ENCODE assay signal across 18 cellular contexts in genomic region chr10:8726666-8727065, GRCh38.
A peak's percentile ranks its signal among the peaks of the same experiment; 100 is the strongest.
DNase-seq lines count a peak whose midpoint lies in the region; ATAC-seq, FAIRE-seq and TF ChIP-seq lines count a peak whose summit lies in the region.
"Had no signal": no experiment of that assay in that cellular context is flagged by ENCODE, and none has a peak within 500 bp of the region (broad histone marks: within the 10 kb centered on the region; RNA-seq: fewer than 3 reads in every experiment).

No MANE protein-coding gene starts in this region.

- TF ChIP-seq CTCF in A549 (IDR thresholded peaks at IDR 0.05), result no peak
- no peak for TF ChIP-seq CTCF in RWPE2 (IDR thresholded peaks at IDR 0.05; ENCODE audit: poor library complexity, severe bottlenecking)
- no peak for TF ChIP-seq CTCF in tibial artery (IDR thresholded peaks at IDR 0.05)

- no peak for TF ChIP-seq RAD21 in A549 (conservative IDR thresholded peaks at IDR 0.05 in 1 of 2, IDR thresholded peaks at IDR 0.05 in 1 of 2)

- intact Hi-C loops in tibial artery (cut with DNase I; ENCODE audit: low total_unique reads), result no loop called here
- intact Hi-C loops in naive thymus-derived CD4-positive, alpha-beta T cell (cut with micrococcal nuclease), result no loop called here

- H3K4me1 Mint-ChIP-seq in naive thymus-derived CD4-positive, alpha-beta T cell, result no peaks in the 10 kb centered on the region
- H3K4me1 Mint-ChIP-seq: GM23338 had no signal

- H3K4me3 Mint-ChIP-seq in naive thymus-derived CD4-positive, alpha-beta T cell, result no peak overlapping the region
- H3K4me3 Mint-ChIP-seq: CD4-positive, alpha-beta T cell; GM23338; HFFc6 had no signal

- WGBS in A549 (ENCODE audit: missing lambda C conversion rate), result 69% methylated on average over 5 of the region's 5 CpGs

- peaks cover 3 to 24% (median 6%) of the 10 kb centered on the region in 11 donors for H3K9me3 Mint-ChIP-seq in naive thymus-derived CD4-positive, alpha-beta T cell

- H3K4me2 ChIP-seq in A549, result peak overlapping the region; percentile 43
- H3K4me2 ChIP-seq: GM23338 had no signal

- no peaks in the 10 kb centered on the region for H3K9me3 ChIP-seq in A549
- no peaks in the 10 kb centered on the region for H3K9me3 ChIP-seq in RWPE2 (ENCODE audit: severe bottlenecking)
- no peaks in the 10 kb centered on the region for H3K9me3 ChIP-seq in tibial artery
- H3K9me3 ChIP-seq in naive thymus-derived CD4-positive, alpha-beta T cell (ENCODE audit: control insufficient read depth in 2 of 3, low read length in 3 of 3), result peaks cover 0 to 4% (median 0%) of the 10 kb centered on the region in 3 experiments
- H3K9me3 ChIP-seq: Caco-2 had no signal

- no peak for TF ChIP-seq POLR2A in A549 (IDR thresholded peaks at IDR 0.05; ENCODE audit: low read length)

- no peak for FAIRE-seq in A549 (lab: Jason Lieb, UNC)
- FAIRE-seq: D721Med, G401.6, GM12891, H54 had no signal

- H3K36me3 ChIP-seq in RWPE2 (ENCODE audit: low read depth) (no peaks in the 10 kb centered on the region), tibial artery (no peaks in the 10 kb centered on the region)
- no peaks in the 10 kb centered on the region for H3K36me3 ChIP-seq in naive thymus-derived CD4-positive, alpha-beta T cell (ENCODE audit: control insufficient read depth in 2 of 3, insufficient read depth in 3 of 3, low read length in 3 of 3)

- H3K27ac ChIP-seq in A549 (peak overlapping the region; percentile 14 to 51; a peak in 5 of 6 replicates), RWPE2 (ENCODE audit: poor library complexity, severe bottlenecking) (peak overlapping the region; percentile 25), tibial artery (no peak overlapping the region)
- H3K27ac ChIP-seq in naive thymus-derived CD4-positive, alpha-beta T cell (ENCODE audit: low read depth, low read length), result no peak overlapping the region
- H3K27ac ChIP-seq: C4-2B had no signal

- H3K27me3 ChIP-seq in RWPE2 (ENCODE audit: insufficient read depth, poor library complexity, severe bottlenecking) (no peaks in the 10 kb centered on the region), tibial artery (no peaks in the 10 kb centered on the region)
- H3K27me3 ChIP-seq in naive thymus-derived CD4-positive, alpha-beta T cell (ENCODE audit: control insufficient read depth in 2 of 2, insufficient read depth in 2 of 2, low read length in 2 of 2), result no peaks in the 10 kb centered on the region

- POLR2A ChIA-PET in A549 (lab: Yijun Ruan, JAX), result no interaction called here
- POLR2A ChIA-PET in naive thymus-derived CD4-positive, alpha-beta T cell (lab: Charles Lee), result no interaction called here

- DNase-seq in A549 (ENCODE audit: low read depth in 1 of 2, low spot score in 1 of 2) (no peak), M059J (ENCODE audit: low read depth) (peak; percentile 10), RWPE2 (ENCODE audit: low spot score) (no peak), left kidney (ENCODE audit: low read depth, low spot score) (peak; percentile 24), tibial artery (no peak), Ammon's horn (ENCODE audit: low spot score) (no peak)
- no peak for DNase-seq in naive thymus-derived CD4-positive, alpha-beta T cell
- DNase-seq: ACHN; Caco-2; CD4-positive, alpha-beta T cell; HCEC 1CT; HFFc6 had no signal

- ATAC-seq in A549, result no peak
- no peak for ATAC-seq in RWPE2 (ENCODE audit: low read depth)
- no peak for ATAC-seq in naive thymus-derived CD4-positive, alpha-beta T cell
- ATAC-seq: GM23338 had no signal

- H3K4me1 ChIP-seq in A549 (peaks cover 27% of the 10 kb centered on the region), RWPE2 (ENCODE audit: insufficient read depth, poor library complexity, severe bottlenecking) (peaks cover 8% of the 10 kb centered on the region), tibial artery (no peaks in the 10 kb centered on the region)
- H3K4me1 ChIP-seq in naive thymus-derived CD4-positive, alpha-beta T cell (ENCODE audit: control insufficient read depth in 2 of 2, insufficient read depth in 2 of 2, low read length in 2 of 2), result no peaks in the 10 kb centered on the region
- H3K4me1 ChIP-seq: Caco-2 had no signal

- H3K27me3 Mint-ChIP-seq in naive thymus-derived CD4-positive, alpha-beta T cell, result peaks cover 5 to 21% (median 17%) of the 10 kb centered on the region in 5 donors

- no peak for TF ChIP-seq EP300 in A549 (IDR thresholded peaks at IDR 0.05)

- CTCF ChIA-PET in A549 (lab: Yijun Ruan, JAX), result interaction anchor here (1.0 kb wide), 1 partner anchor 37 kb away, joined by 3 read pairs; no protein-coding TSS in a partner anchor
- CTCF ChIA-PET in naive thymus-derived CD4-positive, alpha-beta T cell (lab: Charles Lee), result no interaction called here

- H3K4me3 ChIP-seq in A549 (no peak overlapping the region), RWPE2 (ENCODE audit: severe bottlenecking) (no peak overlapping the region), tibial artery (no peak overlapping the region)
- H3K4me3 ChIP-seq in naive thymus-derived CD4-positive, alpha-beta T cell (ENCODE audit: low read length), result no peak overlapping the region
- H3K4me3 ChIP-seq: GM23338 had no signal

- peaks cover 0 to 10% (median 2%) of the 10 kb centered on the region in 5 donors for H3K36me3 Mint-ChIP-seq in naive thymus-derived CD4-positive, alpha-beta T cell

- H3K27ac Mint-ChIP-seq in naive thymus-derived CD4-positive, alpha-beta T cell, result no peak overlapping the region
- H3K27ac Mint-ChIP-seq: CD4-positive, alpha-beta T cell; GM23338; HFFc6 had no signal

TF ChIP-seq in A549, 52 proteins besides CTCF, POLR2A, EP300 and RAD21:
- TF ChIP-seq MAFK (IDR thresholded peaks at IDR 0.05; ENCODE audit: partially characterized antibody), result no peak
- no peak for TF ChIP-seq JUN (IDR thresholded peaks at IDR 0.05)
- no peak for TF ChIP-seq NR3C1 (IDR thresholded peaks at IDR 0.05)
- no peak for TF ChIP-seq USF2 (IDR thresholded peaks at IDR 0.05)
- TF ChIP-seq HES2 (IDR thresholded peaks at IDR 0.05), result no peak
- TF ChIP-seq POLR2AphosphoS2 (conservative IDR thresholded peaks at IDR 0.05; ENCODE audit: low read length), result no peak
- no peak for TF ChIP-seq HOXB13 (CRISPR knock-in tag; IDR thresholded peaks at IDR 0.05; ENCODE audit: low read depth)
- TF ChIP-seq GATA3 (IDR thresholded peaks at IDR 0.05; ENCODE audit: borderline replicate concordance), result no peak; the same call in 1 of the 2 replicates
- TF ChIP-seq SREBF2 (IDR thresholded peaks at IDR 0.05), result no peak
- TF ChIP-seq EHMT2 (IDR thresholded peaks at IDR 0.05; ENCODE audit: low read depth), result no peak
- TF ChIP-seq PBX3 (IDR thresholded peaks at IDR 0.05), result no peak

Comparison
In these comparisons a context has a peak if more than half of its experiments do, and no peak if none do; other contexts are left out.
1. DNase-seq: peak in M059J (single experiment) and left kidney (single experiment); none in A549 (0 of 2), RWPE2 (single experiment), tibial artery (0 of 2), naive thymus-derived CD4-positive, alpha-beta T cell (0 of 9) and Ammon's horn (single experiment).
2. H3K27ac ChIP-seq: peak in A549 (2 of 2) and RWPE2 (single experiment); none in tibial artery (0 of 2) and naive thymus-derived CD4-positive, alpha-beta T cell (single experiment).